In genomic region chr2:10933700-10934225, GRCh38 we compare ENCODE assay signal across 13 cellular contexts. TPM values are rescaled to one million over a fixed set of nuclear protein-coding genes. Genes with fewer than 3 reads are reported as not detected.
"Had no signal": no experiment of that assay in that cellular context is flagged by ENCODE, and none has a peak within 500 bp of the region (broad histone marks: within the 10 kb centered on the region; RNA-seq: fewer than 3 reads in every experiment).

No MANE protein-coding gene starts in this region.

- H3K27ac ChIP-seq: esophagus muscularis mucosa, thoracic aorta had no signal

- H3K36me3 ChIP-seq: thoracic aorta had no signal

- ATAC-seq: activated CD4-positive, CD25-positive, alpha-beta regulatory T cell treated with anti-CD3 and anti-CD28 coated beads, Interleukin-2, amount 50 U/mL, for 24 hours; sciatic nerve; stimulated activated effector memory CD8-positive, alpha-beta T cell treated with anti-CD3 and anti-CD28 coated beads, Interleukin-12 subunit alpha, Interleukin-12 subunit beta, amount 100 ng/mL, for 72 hours had no signal

- H3K9me3 ChIP-seq: thoracic aorta had no signal

- H3K4me3 ChIP-seq: esophagus muscularis mucosa, thoracic aorta had no signal

- DNase-seq: activated naive CD4-positive, alpha-beta T cell treated with Interleukin-2 at 50 U/mL for 16 hours; aorta; foreskin fibroblast; glutamatergic neuron; stimulated activated CD4-positive, alpha-beta T cell treated with anti-CD3 and anti-CD28 coated beads, Interleukin-2, amount 100 ng/mL, for 24 hours had no signal

RNA-seq across cellular contexts. Expression of gene KCNF1, which starts 22.0 kb away (rescaled TPM):
- total RNA-seq: activated CD8-positive, alpha-beta memory T cell treated with anti-CD3 and anti-CD28 coated beads for 36 hours; aorta; osteocyte; thoracic aorta had no signal
- polyA plus RNA-seq: aorta, liver had no signal
